In genomic region chr21:36657290-36657689, GRCh38 we compare ENCODE assay signal across 3 cellular contexts. TPM values are rescaled to one million over a fixed set of nuclear protein-coding genes. Genes with fewer than 3 reads are reported as not detected.
"Had no signal": no experiment of that assay in that cellular context is flagged by ENCODE, and none has a peak within 500 bp of the region (broad histone marks: within the 10 kb centered on the region; RNA-seq: fewer than 3 reads in every experiment).

No MANE protein-coding gene starts in this region.

RNA-seq across cellular contexts. Expression of gene SIM2, which starts 41.6 kb away (rescaled TPM):
- total RNA-seq: GM23248, H9, HFFc6 had no signal
